Comparison of ENCODE assay signal across 16 cellular contexts in genomic region chr10:60517805-60518204, GRCh38.
"Had no signal": no experiment of that assay in that cellular context is flagged by ENCODE, and none has a peak within 500 bp of the region (broad histone marks: within the 10 kb centered on the region; RNA-seq: fewer than 3 reads in every experiment).

No MANE protein-coding gene starts in this region.

- ATAC-seq: activated naive CD8-positive, alpha-beta T cell treated with anti-CD3 and anti-CD28 coated beads, Interleukin-2, amount 50 U/mL, for 24 hours; left colon; lower lobe of right lung; sciatic nerve; stimulated activated effector memory CD8-positive, alpha-beta T cell treated with anti-CD3 and anti-CD28 coated beads, Interleukin-12 subunit alpha, Interleukin-12 subunit beta, amount 100 ng/mL, for 72 hours had no signal

- DNase-seq: activated CD4-positive, CD25-positive, alpha-beta regulatory T cell treated with anti-CD3 and anti-CD28 coated beads, Interleukin-2, amount 50 U/mL, for 72 hours; activated naive CD4-positive, alpha-beta T cell treated with anti-CD3 and anti-CD28 coated beads for 36 hours; activated naive CD8-positive, alpha-beta T cell treated with anti-CD3 and anti-CD28 coated beads, Interleukin-2, amount 50 U/mL, for 24 hours; colonic mucosa; foreskin melanocyte; left colon; lower lobe of right lung; nephron progenitor cell; spleen; T-helper 1 cell; T1000; thyroid gland had no signal

- H3K4me1 ChIP-seq: ascending aorta, colonic mucosa, lower lobe of right lung had no signal

- H3K27me3 ChIP-seq: ascending aorta, colonic mucosa, esophagus muscularis mucosa, spleen, thyroid gland had no signal

- H3K4me3 ChIP-seq: ascending aorta, colonic mucosa, esophagus muscularis mucosa, lower lobe of right lung, spleen, thyroid gland had no signal

- H3K9me3 ChIP-seq: ascending aorta, colonic mucosa, esophagus muscularis mucosa, lower lobe of right lung, spleen, thyroid gland had no signal

- H3K36me3 ChIP-seq: ascending aorta, colonic mucosa, esophagus muscularis mucosa, lower lobe of right lung, spleen, thyroid gland had no signal

- H3K27ac ChIP-seq: ascending aorta, colonic mucosa, esophagus muscularis mucosa, lower lobe of right lung, spleen, thyroid gland had no signal
